ENCODE assay signal across 11 cellular contexts in genomic region chr9:976258-976804, GRCh38. TPM values are rescaled to one million over a fixed set of nuclear protein-coding genes. Genes with fewer than 3 reads are reported as not detected.
DNase-seq lines count a peak whose midpoint lies in the region; ATAC-seq and TF ChIP-seq lines count a peak whose summit lies in the region.
"Had no signal": no experiment of that assay in that cellular context is flagged by ENCODE, and none has a peak within 500 bp of the region (broad histone marks: within the 10 kb centered on the region; RNA-seq: fewer than 3 reads in every experiment).

A gene with protein sequence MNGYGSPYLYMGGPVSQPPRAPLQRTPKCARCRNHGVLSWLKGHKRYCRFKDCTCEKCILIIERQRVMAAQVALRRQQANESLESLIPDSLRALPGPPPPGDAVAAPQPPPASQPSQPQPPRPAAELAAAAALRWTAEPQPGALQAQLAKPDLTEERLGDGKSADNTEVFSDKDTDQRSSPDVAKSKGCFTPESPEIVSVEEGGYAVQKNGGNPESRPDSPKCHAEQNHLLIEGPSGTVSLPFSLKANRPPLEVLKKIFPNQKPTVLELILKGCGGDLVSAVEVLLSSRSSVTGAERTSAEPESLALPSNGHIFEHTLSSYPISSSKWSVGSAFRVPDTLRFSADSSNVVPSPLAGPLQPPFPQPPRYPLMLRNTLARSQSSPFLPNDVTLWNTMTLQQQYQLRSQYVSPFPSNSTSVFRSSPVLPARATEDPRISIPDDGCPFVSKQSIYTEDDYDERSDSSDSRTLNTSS (plus strand): TSS chr9:976655. CDS start chr9:977002, 347 bp downstream.

- ATAC-seq in SK-N-SH treated with all-trans-retinoic acid at 6 μM for 48 hours: no peak

- no peaks in the 10 kb centered on the region for H3K36me3 ChIP-seq in SK-N-SH (replicated peaks in 1 of 2; ENCODE audit: control insufficient read depth in 1 of 2, insufficient read depth in 2 of 2, low read length in 1 of 2)
- no peaks in the 10 kb centered on the region for H3K36me3 ChIP-seq in esophagus squamous epithelium
- H3K36me3 ChIP-seq in skeletal muscle satellite cell (ENCODE audit: insufficient read depth, low read length): no peaks in the 10 kb centered on the region
- no peaks in the 10 kb centered on the region for H3K36me3 ChIP-seq in uterus
- H3K36me3 ChIP-seq: pancreas had no signal

- no peaks in the 10 kb centered on the region for H3K9me2 ChIP-seq in SK-N-SH

- H3K9ac ChIP-seq in SK-N-SH (no peak within 1 kb of the TSS), skeletal muscle satellite cell (ENCODE audit: low read depth, low read length) (no peak within 1 kb of the TSS)

- TF ChIP-seq EP300 in SK-N-SH (IDR thresholded peaks at IDR 0.05; ENCODE audit: borderline replicate concordance in 1 of 2, low read depth in 1 of 2, low read length in 1 of 2): no peak

- no peak for TF ChIP-seq RAD21 in SK-N-SH (IDR thresholded peaks at IDR 0.05; ENCODE audit: low read length)

- H3K4me1 ChIP-seq in SK-N-SH (ENCODE audit: control insufficient read depth in 1 of 2, insufficient read depth in 2 of 2, low read depth in 1 of 2, low read length in 1 of 2): no peaks in the 10 kb centered on the region
- H3K4me1 ChIP-seq in esophagus squamous epithelium: peaks cover 16 to 43% (median 22%) of the 10 kb centered on the region in 3 donors
- peaks cover 3% of the 10 kb centered on the region for H3K4me1 ChIP-seq in skeletal muscle satellite cell (ENCODE audit: control insufficient read depth, insufficient read depth, low read length)
- peaks cover 0 to 14% of the 10 kb centered on the region in 2 donors for H3K4me1 ChIP-seq in uterus

- H2AFZ ChIP-seq in SK-N-SH (ENCODE audit: low read depth): no peak within 1 kb of the TSS

- intact Hi-C loops in esophagus squamous epithelium (cut with DNase I) (no loop called here), uterus (cut with DNase I; ENCODE audit: low total_unique reads) (no loop called here)

- H3K27me3 ChIP-seq in SK-N-SH (ENCODE audit: insufficient read depth) (peaks cover 86% of the 10 kb centered on the region), esophagus squamous epithelium (peaks cover 6 to 100% (median 30%) of the 10 kb centered on the region in 4 donors), skeletal muscle satellite cell (ENCODE audit: control insufficient read depth, insufficient read depth, low read length) (peaks cover 68% of the 10 kb centered on the region), uterus (peaks cover 16 to 88% of the 10 kb centered on the region in 2 donors)

- H3K4me2 ChIP-seq in SK-N-SH (no peak within 1 kb of the TSS), skeletal muscle satellite cell (ENCODE audit: low read length) (peak within 1 kb of the TSS; percentile 67)

- H3K79me2 ChIP-seq in SK-N-SH (ENCODE audit: insufficient read depth): no peaks in the 10 kb centered on the region

- H3K4me3 ChIP-seq in SK-N-SH (ENCODE audit: low read depth in 2 of 2, low read length in 1 of 2) (no peak within 1 kb of the TSS), esophagus squamous epithelium (peak within 1 kb of the TSS; percentile 40 to 54 (median 46)), skeletal muscle satellite cell (ENCODE audit: low read length) (peak within 1 kb of the TSS; percentile 42), uterus (peak within 1 kb of the TSS in 1 of 2 donors; percentile 18)

- TF ChIP-seq POLR2A in esophagus squamous epithelium (IDR thresholded peaks at IDR 0.05): no peak
- no peak for TF ChIP-seq POLR2A in uterus (IDR thresholded peaks at IDR 0.05)

- H4K20me1 ChIP-seq in SK-N-SH (ENCODE audit: insufficient read depth): no peaks in the 10 kb centered on the region

- POLR2A ChIA-PET in SK-N-SH (lab: Yijun Ruan, JAX): no interaction called here

- CTCF ChIA-PET in SK-N-SH (lab: Yijun Ruan, JAX): interaction anchor here (1.8 kb wide), 1 partner anchor 33 kb away, joined by 4 read pairs; no protein-coding TSS in a partner anchor

- no peak for TF ChIP-seq CTCF in SK-N-SH (IDR thresholded peaks at IDR 0.05)
- TF ChIP-seq CTCF in esophagus squamous epithelium (IDR thresholded peaks at IDR 0.05): no peak
- TF ChIP-seq CTCF in uterus (IDR thresholded peaks at IDR 0.05): no peak

- H3K27ac ChIP-seq in SK-N-SH (ENCODE audit: low read depth in 2 of 2, low read length in 1 of 2) (no peak within 1 kb of the TSS), esophagus squamous epithelium (peak within 1 kb of the TSS in 1 of 4 donors; percentile 38), uterus (no peak within 1 kb of the TSS)
- H3K27ac ChIP-seq: pancreas had no signal

- no peaks in the 10 kb centered on the region for H3K9me3 ChIP-seq in SK-N-SH
- H3K9me3 ChIP-seq in esophagus squamous epithelium: no peaks in the 10 kb centered on the region
- H3K9me3 ChIP-seq in skeletal muscle satellite cell (replicated peaks; ENCODE audit: low read length): no peaks in the 10 kb centered on the region
- no peaks in the 10 kb centered on the region for H3K9me3 ChIP-seq in uterus
- H3K9me3 ChIP-seq: pancreas had no signal

- 3% methylated on average over 35 of the region's 51 CpGs for WGBS in SK-N-SH (ENCODE audit: low lambda C conversion rate)
- 0% methylated on average over 2 to 5 of the region's 51 CpGs for WGBS in esophagus squamous epithelium, 2 donors

- H3F3A ChIP-seq in SK-N-SH (replicated peaks; ENCODE audit: insufficient read depth): no peaks in the 10 kb centered on the region

- DNase-seq in SK-N-SH: peak; percentile 34
- DNase-seq in NCI-H524 (lab: John Stamatoyannopoulos, UW): peak; percentile 53 to 72
- no peak for DNase-seq in esophagus squamous epithelium (lab: John Stamatoyannopoulos, UW)
- no peak for DNase-seq in NCI-H2107 treated with DMSO at 0.1 percent for 48 hours (lab: John Stamatoyannopoulos, UW; ENCODE audit: unreplicated experiment)
- DNase-seq in uterus: no peak
- no peak for DNase-seq in Kasumi-1 (lab: John Stamatoyannopoulos, UW)
- DNase-seq: activated CD8-positive, alpha-beta memory T cell treated with anti-CD3 and anti-CD28 coated beads for 24 hours; stimulated activated naive CD4-positive, alpha-beta T cell had no signal

TF ChIP-seq in SK-N-SH, 30 proteins besides CTCF, POLR2A, EP300 and RAD21 (continues in another document):
- TF ChIP-seq ELF1 (IDR thresholded peaks at IDR 0.05) (no peak), RFX5 (IDR thresholded peaks at IDR 0.05; ENCODE audit: low read length) (no peak), IRF3 (IDR thresholded peaks at IDR 0.05; ENCODE audit: low read depth, low read length) (no peak), RCOR1 (IDR thresholded peaks at IDR 0.05; ENCODE audit: low read length) (no peak), NRF1 (IDR thresholded peaks at IDR 0.05; ENCODE audit: low read depth, low read length) (no peak)
- TF ChIP-seq, protein P1, sequence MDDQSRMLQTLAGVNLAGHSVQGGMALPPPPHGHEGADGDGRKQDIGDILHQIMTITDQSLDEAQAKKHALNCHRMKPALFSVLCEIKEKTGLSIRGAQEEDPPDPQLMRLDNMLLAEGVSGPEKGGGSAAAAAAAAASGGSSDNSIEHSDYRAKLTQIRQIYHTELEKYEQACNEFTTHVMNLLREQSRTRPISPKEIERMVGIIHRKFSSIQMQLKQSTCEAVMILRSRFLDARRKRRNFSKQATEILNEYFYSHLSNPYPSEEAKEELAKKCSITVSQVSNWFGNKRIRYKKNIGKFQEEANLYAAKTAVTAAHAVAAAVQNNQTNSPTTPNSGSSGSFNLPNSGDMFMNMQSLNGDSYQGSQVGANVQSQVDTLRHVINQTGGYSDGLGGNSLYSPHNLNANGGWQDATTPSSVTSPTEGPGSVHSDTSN (IDR thresholded peaks at IDR 0.05): no peak

TF ChIP-seq in SK-N-SH treated with all-trans-retinoic acid at 6 μM for 48 hours, 23 proteins besides CTCF, POLR2A, EP300 and RAD21 (continues in another document):
- TF ChIP-seq, protein P2, sequence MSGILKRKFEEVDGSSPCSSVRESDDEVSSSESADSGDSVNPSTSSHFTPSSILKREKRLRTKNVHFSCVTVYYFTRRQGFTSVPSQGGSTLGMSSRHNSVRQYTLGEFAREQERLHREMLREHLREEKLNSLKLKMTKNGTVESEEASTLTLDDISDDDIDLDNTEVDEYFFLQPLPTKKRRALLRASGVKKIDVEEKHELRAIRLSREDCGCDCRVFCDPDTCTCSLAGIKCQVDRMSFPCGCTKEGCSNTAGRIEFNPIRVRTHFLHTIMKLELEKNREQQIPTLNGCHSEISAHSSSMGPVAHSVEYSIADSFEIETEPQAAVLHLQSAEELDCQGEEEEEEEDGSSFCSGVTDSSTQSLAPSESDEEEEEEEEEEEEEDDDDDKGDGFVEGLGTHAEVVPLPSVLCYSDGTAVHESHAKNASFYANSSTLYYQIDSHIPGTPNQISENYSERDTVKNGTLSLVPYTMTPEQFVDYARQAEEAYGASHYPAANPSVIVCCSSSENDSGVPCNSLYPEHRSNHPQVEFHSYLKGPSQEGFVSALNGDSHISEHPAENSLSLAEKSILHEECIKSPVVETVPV (CRISPR knock-in tag; IDR thresholded peaks at IDR 0.05): no peak
- no peak for TF ChIP-seq SNAI2 (CRISPR knock-in tag; IDR thresholded peaks at IDR 0.05)
- TF ChIP-seq ARNTL (CRISPR knock-in tag; IDR thresholded peaks at IDR 0.05; ENCODE audit: borderline replicate concordance, low read depth): no peak
- no peak for TF ChIP-seq PATZ1 (CRISPR knock-in tag; IDR thresholded peaks at IDR 0.05; ENCODE audit: borderline replicate concordance)

RNA-seq across cellular contexts. Expression of the gene that starts here (rescaled TPM):
- not detected in 2 replicates for polyA plus RNA-seq in SK-N-SH (2012; rRNA removed)
- polyA plus RNA-seq in SK-N-SH (2012; cell fraction: cytosol; rRNA removed): not detected in 2 replicates
- polyA plus RNA-seq in SK-N-SH (2012; cell fraction: nucleus; rRNA removed): not detected in 2 replicates
- total RNA-seq in esophagus squamous epithelium (1 to 10 TPM in 1 of 4 donors, not detected in 3; 1.0 TPM), uterus (1 to 10 TPM in 1 of 4 donors, under 1 TPM in 2, not detected in 1; under 0.01 to 9.1 (median 0.18) TPM)
- total RNA-seq in skeletal muscle satellite cell (2012; rRNA removed): not detected in 2 replicates
- total RNA-seq: pancreas had no signal
- polyA plus RNA-seq: pancreas had no signal

Comparison
In these comparisons a context has a peak if more than half of its experiments do, and no peak if none do; other contexts are left out.
1. Peak in DNase-seq in SK-N-SH; RNA of the gene not detected or under 1 TPM.
2. DNase-seq: peak in NCI-H524 (2 of 2); none in esophagus squamous epithelium (single experiment), NCI-H2107 treated with DMSO at 0.1 percent for 48 hours (single experiment), uterus (0 of 2) and Kasumi-1 (0 of 2).
3. H3K4me3 ChIP-seq: peak in esophagus squamous epithelium (4 of 4) and skeletal muscle satellite cell (single experiment); none in SK-N-SH (0 of 2).